In genomic region chr5:134223406-134224251, GRCh38 we compare ENCODE assay signal across 7 cellular contexts. TPM values are rescaled to one million over a fixed set of nuclear protein-coding genes. Genes with fewer than 3 reads are reported as not detected.
DNase-seq lines count a peak whose midpoint lies in the region; ATAC-seq and TF ChIP-seq lines count a peak whose summit lies in the region.

No MANE protein-coding gene starts in this region.

- intact Hi-C loops in HCT116 (cut with micrococcal nuclease) = no loop called here
- intact Hi-C loops in posterior cingulate gyrus (cut with DNase I) = loop anchor here (10.0 kb wide), 1 partner anchor 61 kb away; no protein-coding TSS in a partner anchor

- H3K36me3 ChIP-seq in HCT116 (ENCODE audit: control insufficient read depth in 1 of 2, insufficient read depth in 2 of 2, low read length in 2 of 2) (peaks cover 0 to 13% of the 10 kb centered on the region in 2 experiments; a peak in 1 of 4 replicates), skeletal muscle satellite cell (ENCODE audit: insufficient read depth, low read length) (peaks cover 16% of the 10 kb centered on the region)

- CTCF ChIA-PET in HCT116 (lab: Charles Lee) = no interaction called here

- POLR2A ChIA-PET in HCT116 (lab: Charles Lee) = no interaction called here

- H3K4me2 ChIP-seq in HCT116 (ENCODE audit: low read length) (peak overlapping the region; percentile 84), skeletal muscle satellite cell (ENCODE audit: low read length) (peak overlapping the region; percentile 92)

- H2AFZ ChIP-seq in HCT116 (ENCODE audit: low read depth, low read length, poor library complexity, severe bottlenecking) = no peak overlapping the region

- peaks cover 9 to 32% of the 10 kb centered on the region in 2 experiments for H3K4me1 ChIP-seq in HCT116 (ENCODE audit: control insufficient read depth in 1 of 2, insufficient read depth in 2 of 2, low read length in 2 of 2)
- H3K4me1 ChIP-seq in skeletal muscle satellite cell (ENCODE audit: control insufficient read depth, insufficient read depth, low read length) = peaks cover 29% of the 10 kb centered on the region

- TF ChIP-seq RAD21 in HCT116 (IDR thresholded peaks at IDR 0.05; ENCODE audit: low read depth) = no peak

- no peaks in the 10 kb centered on the region for H3K9me2 ChIP-seq in HCT116 (ENCODE audit: insufficient read depth)

- H3K4me3 ChIP-seq in HCT116 (replicated peaks in 1 of 2; ENCODE audit: low read depth in 1 of 2, low read length in 2 of 2) (peak overlapping the region; percentile 83 to 95; a peak in 2 of 4 replicates), fibroblast of the aortic adventitia (ENCODE audit: low read depth, low read length) (peak overlapping the region; percentile 96), skeletal muscle satellite cell (ENCODE audit: low read length) (peak overlapping the region; percentile 87)

- peaks cover 80% of the 10 kb centered on the region for H3K79me2 ChIP-seq in HCT116 (ENCODE audit: insufficient read depth, low read length)

- no TSS peak for BruUV-seq in HCT116 (replicated peaks; lab: Mats Ljungman, UMichigan)

- DNase-seq in HCT116 (ENCODE audit: low read depth, low spot score) (no peak), SK-MEL-5 (ENCODE audit: low read depth, low spot score) (peak; percentile 32), fibroblast of the aortic adventitia (ENCODE audit: low read depth) (peak; percentile 29), posterior cingulate gyrus (no peak), NCI-H1092 treated with DMSO at 0.1 percent for 48 hours (lab: John Stamatoyannopoulos, UW) (no peak)

- TF ChIP-seq CTCF in HCT116 (IDR thresholded peaks at IDR 0.05 in 2 of 3, conservative IDR thresholded peaks at IDR 0.05 in 1 of 3; ENCODE audit: borderline replicate concordance in 1 of 3, insufficient read depth in 1 of 3, low read depth in 2 of 3, low read length in 2 of 3) (no peak), fibroblast of the aortic adventitia (IDR thresholded peaks at IDR 0.05; ENCODE audit: insufficient read depth, low read length) (no peak)

- in situ Hi-C loops in SK-MEL-5 (cut with HindIII; ENCODE audit: low pct_unique_long_range_greater_than_20kb, low sequenced_read_pairs) = no loop called here

- H3K27me3 ChIP-seq in HCT116 (ENCODE audit: insufficient read depth, low read length) (no peaks in the 10 kb centered on the region), skeletal muscle satellite cell (ENCODE audit: control insufficient read depth, insufficient read depth, low read length) (no peaks in the 10 kb centered on the region)

- no peak overlapping the region for H3K27ac ChIP-seq in HCT116 (ENCODE audit: low read depth, low read length)

- H3K9me3 ChIP-seq in HCT116 (ENCODE audit: control insufficient read depth in 1 of 2, insufficient read depth in 1 of 2, low read depth in 1 of 2, low read length in 2 of 2) (no peaks in the 10 kb centered on the region), skeletal muscle satellite cell (replicated peaks; ENCODE audit: low read length) (no peaks in the 10 kb centered on the region)

- TF ChIP-seq POLR2A in HCT116 (IDR thresholded peaks at IDR 0.05; ENCODE audit: borderline replicate concordance, extremely low read depth, insufficient read depth, insufficient read length) = no peak

- H3K9ac ChIP-seq in HCT116 (ENCODE audit: low read length) (peak overlapping the region; percentile 100; the same call in 1 of the 2 replicates), skeletal muscle satellite cell (ENCODE audit: low read depth, low read length) (peak overlapping the region; percentile 100)

- H4K20me1 ChIP-seq in HCT116 (ENCODE audit: insufficient read depth) = peaks cover 38% of the 10 kb centered on the region; the same call in 1 of the 2 replicates

- RAD21 ChIA-PET in HCT116 (lab: Charles Lee; ENCODE audit: low non-redundant PET in 1 of 2, low total read pairs in 2 of 2, uncharacterized antibody in 2 of 2, unreplicated experiment in 2 of 2) = no interaction called here

- no peak for ATAC-seq in HCT116
- no peak for ATAC-seq in HG03342 (IDR thresholded peaks at IDR 0.05; ENCODE audit: unreplicated experiment)

TF ChIP-seq in HCT116, 20 proteins besides CTCF, POLR2A, EP300 and RAD21:
- TF ChIP-seq FOSL1 (IDR thresholded peaks at IDR 0.05; ENCODE audit: low read depth) (no peak), ZFX (IDR thresholded peaks at IDR 0.05) (no peak), JUND (IDR thresholded peaks at IDR 0.05) (no peak), TCF7L2 (IDR thresholded peaks at IDR 0.05; ENCODE audit: borderline replicate concordance, extremely low read depth, insufficient read depth, insufficient read length) (no peak)

RNA-seq across cellular contexts. Expression of gene PPP2CA, which starts 2.2 kb away (rescaled TPM):
- total RNA-seq in HCT116 (2021; ENCODE audit: unreplicated experiment) (167 TPM), fibroblast of the aortic adventitia (ENCODE audit: low replicate concordance) (76.6 and 137 TPM in 2 replicates)
- polyA plus RNA-seq in HCT116 (2012) = 158 and 173 TPM in 2 replicates
- total RNA-seq in SK-MEL-5 (2014; rRNA removed; shearing (Covaris generic)) = 123 and 144 TPM in 2 replicates
- polyA plus RNA-seq in SK-MEL-5 (2015; cell fraction: cytosol; rRNA removed) = 193 and 200 TPM in 2 replicates
- polyA plus RNA-seq in SK-MEL-5 (2015; cell fraction: nucleus; rRNA removed) = 44.1 and 52.3 TPM in 2 replicates
- 63.8 and 98.9 TPM in 2 replicates for total RNA-seq in skeletal muscle satellite cell (2012; rRNA removed)

RNA-seq across cellular contexts. Expression of gene SKP1, which starts 46.9 kb away (rescaled TPM):
- total RNA-seq in HCT116 (2021; ENCODE audit: unreplicated experiment) (245 TPM), fibroblast of the aortic adventitia (ENCODE audit: low replicate concordance) (271 and 349 TPM in 2 replicates)
- 227 and 318 TPM in 2 replicates for polyA plus RNA-seq in HCT116 (2012)
- total RNA-seq in SK-MEL-5 (2014; rRNA removed; shearing (Covaris generic)) = 311 and 315 TPM in 2 replicates
- 534 and 551 TPM in 2 replicates for polyA plus RNA-seq in SK-MEL-5 (2015; cell fraction: cytosol; rRNA removed)
- 203 and 244 TPM in 2 replicates for polyA plus RNA-seq in SK-MEL-5 (2015; cell fraction: nucleus; rRNA removed)
- total RNA-seq in skeletal muscle satellite cell (2012; rRNA removed) = 170 and 197 TPM in 2 replicates

Comparison
In these comparisons a context has a peak if more than half of its experiments do, and no peak if none do; other contexts are left out.
1. DNase-seq: peak in SK-MEL-5 (single experiment) and fibroblast of the aortic adventitia (single experiment); none in HCT116 (single experiment), posterior cingulate gyrus (0 of 10) and NCI-H1092 treated with DMSO at 0.1 percent for 48 hours (single experiment).
2. Peak in every context shown above with its lines, with median percentiles within 50 percentile points of each other: H3K4me3 ChIP-seq.